In the genomic region with DNA sequence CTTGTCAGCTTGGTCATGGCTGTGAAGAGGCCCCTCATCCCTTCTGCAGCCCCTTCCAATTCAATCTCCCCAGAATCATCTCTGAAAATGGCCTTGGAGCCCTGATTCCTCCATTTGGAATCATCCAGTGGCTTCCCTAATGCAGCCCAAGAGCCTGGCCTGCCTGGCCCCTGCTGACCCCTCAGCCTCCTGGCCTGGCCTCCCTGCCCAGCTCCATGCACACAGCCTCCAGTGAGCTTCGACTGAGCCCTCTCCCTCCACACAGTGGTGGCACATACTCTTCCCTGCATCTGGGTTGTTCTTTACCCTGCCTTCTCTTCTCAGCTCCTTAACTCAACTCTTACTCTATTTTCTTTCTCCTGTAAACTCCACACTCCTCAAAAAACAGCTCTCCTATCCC, we compare ENCODE assay signal across 14 cellular contexts.
DNase-seq lines count a peak whose midpoint lies in the region; ATAC-seq and TF ChIP-seq lines count a peak whose summit lies in the region.
"Had no signal": no experiment of that assay in that cellular context is flagged by ENCODE, and none has a peak within 500 bp of the region (broad histone marks: within the 10 kb centered on the region; RNA-seq: fewer than 3 reads in every experiment).

No MANE protein-coding gene starts in this region.

- H3K9me3 ChIP-seq in lung (ENCODE audit: control insufficient read depth in 2 of 2, insufficient read depth in 1 of 2, low read length in 1 of 2) = peaks cover 0 to 9% of the 10 kb centered on the region in 2 donors
- H3K9me3 ChIP-seq in vagina = no peaks in the 10 kb centered on the region
- H3K9me3 ChIP-seq in ovary = no peaks in the 10 kb centered on the region
- H3K9me3 ChIP-seq in lower lobe of right lung = no peaks in the 10 kb centered on the region

- intact Hi-C loops in vagina (cut with DNase I) = no loop called here
- intact Hi-C loops in ovary (cut with DNase I) = no loop called here
- intact Hi-C loops in lower lobe of right lung (cut with DNase I) = no loop called here

- H3K27ac ChIP-seq in lung (ENCODE audit: low read depth in 1 of 2, low read length in 1 of 2) (no peak overlapping the region), vagina (no peak overlapping the region), ovary (no peak overlapping the region), lower lobe of right lung (no peak overlapping the region)
- H3K27ac ChIP-seq: BLaER1 treated with 17β-estradiol and CSF1 and Interleukin-3, amounts not matched to agents 10 nM and 100 nM had no signal

- TF ChIP-seq EP300 in ovary (IDR thresholded peaks at IDR 0.05) = no peak

- H3K36me3 Mint-ChIP-seq in activated CD8-positive, alpha-beta memory T cell treated with anti-CD3 and anti-CD28 coated beads, Interleukin-2, amount 10 ng/mL, durations not matched to agents 7 days and 5 days = no peaks in the 10 kb centered on the region
- no peaks in the 10 kb centered on the region for H3K36me3 Mint-ChIP-seq in osteocyte (ENCODE audit: unreplicated experiment)
- H3K36me3 Mint-ChIP-seq: CD4-positive, CD25-positive, alpha-beta regulatory T cell had no signal

- H3K9me3 Mint-ChIP-seq in activated CD8-positive, alpha-beta memory T cell treated with anti-CD3 and anti-CD28 coated beads, Interleukin-2, amount 10 ng/mL, durations not matched to agents 7 days and 5 days (ENCODE audit: low read depth) = no peaks in the 10 kb centered on the region
- no peaks in the 10 kb centered on the region for H3K9me3 Mint-ChIP-seq in osteocyte (ENCODE audit: unreplicated experiment)

- CTCF ChIA-PET in activated CD8-positive, alpha-beta memory T cell treated with anti-CD3 and anti-CD28 coated beads, Interleukin-2, amount 10 ng/mL, durations not matched to agents 7 days and 5 days (lab: Charles Lee) = no interaction called here

- no peak overlapping the region for H3K4me3 Mint-ChIP-seq in activated CD8-positive, alpha-beta memory T cell treated with anti-CD3 and anti-CD28 coated beads, Interleukin-2, amount 10 ng/mL, durations not matched to agents 7 days and 5 days
- H3K4me3 Mint-ChIP-seq in osteocyte (ENCODE audit: unreplicated experiment) = no peak overlapping the region
- H3K4me3 Mint-ChIP-seq: CD4-positive, CD25-positive, alpha-beta regulatory T cell; GM23338 had no signal

- H3K36me3 ChIP-seq in lung (ENCODE audit: control insufficient read depth in 2 of 2, insufficient read depth in 2 of 2, low read length in 2 of 2) (no peaks in the 10 kb centered on the region), vagina (no peaks in the 10 kb centered on the region), ovary (no peaks in the 10 kb centered on the region), lower lobe of right lung (no peaks in the 10 kb centered on the region)
- H3K36me3 ChIP-seq: BLaER1 treated with 17β-estradiol and CSF1 and Interleukin-3, amounts not matched to agents 10 nM and 100 nM had no signal

- 74 to 90% methylated on average over 1 of the region's 1 CpG for WGBS in lung, 2 donors
- 88 to 97% (median 96%) methylated on average over 1 of the region's 1 CpG for WGBS in ovary, 3 donors

- peaks cover 9% of the 10 kb centered on the region for H3K27me3 Mint-ChIP-seq in activated CD8-positive, alpha-beta memory T cell treated with anti-CD3 and anti-CD28 coated beads, Interleukin-2, amount 10 ng/mL, durations not matched to agents 7 days and 5 days
- no peaks in the 10 kb centered on the region for H3K27me3 Mint-ChIP-seq in osteocyte (ENCODE audit: unreplicated experiment)

- H3K4me3 ChIP-seq in lung (no peak overlapping the region), vagina (no peak overlapping the region), ovary (no peak overlapping the region), lower lobe of right lung (no peak overlapping the region)
- H3K4me3 ChIP-seq: BLaER1 treated with 17β-estradiol and CSF1 and Interleukin-3, amounts not matched to agents 10 nM and 100 nM; GM23338 had no signal

- H3K27ac Mint-ChIP-seq in activated CD8-positive, alpha-beta memory T cell treated with anti-CD3 and anti-CD28 coated beads, Interleukin-2, amount 10 ng/mL, durations not matched to agents 7 days and 5 days = no peak overlapping the region
- H3K27ac Mint-ChIP-seq in osteocyte (ENCODE audit: unreplicated experiment) = no peak overlapping the region
- H3K27ac Mint-ChIP-seq: CD4-positive, CD25-positive, alpha-beta regulatory T cell; GM23338 had no signal

- no peaks in the 10 kb centered on the region for H3K4me1 Mint-ChIP-seq in activated CD8-positive, alpha-beta memory T cell treated with anti-CD3 and anti-CD28 coated beads, Interleukin-2, amount 10 ng/mL, durations not matched to agents 7 days and 5 days
- H3K4me1 Mint-ChIP-seq in osteocyte (ENCODE audit: unreplicated experiment) = peaks cover 18% of the 10 kb centered on the region
- H3K4me1 Mint-ChIP-seq: CD4-positive, CD25-positive, alpha-beta regulatory T cell; GM23338 had no signal

- H3K4me1 ChIP-seq in lung (ENCODE audit: control insufficient read depth in 2 of 2, insufficient read depth in 2 of 2, low read length in 2 of 2) (no peaks in the 10 kb centered on the region), vagina (peaks cover 9% of the 10 kb centered on the region), ovary (ENCODE audit: insufficient read depth) (no peaks in the 10 kb centered on the region), lower lobe of right lung (no peaks in the 10 kb centered on the region)

- TF ChIP-seq CTCF in lung (IDR thresholded peaks at IDR 0.05; ENCODE audit: control extremely low read depth, extremely low read depth) (no peak), osteocyte (IDR thresholded peaks at IDR 0.05) (no peak), vagina (IDR thresholded peaks at IDR 0.05) (no peak), ovary (IDR thresholded peaks at IDR 0.05) (no peak), lower lobe of right lung (IDR thresholded peaks at IDR 0.05) (no peak)

- ATAC-seq in activated CD8-positive, alpha-beta memory T cell treated with anti-CD3 and anti-CD28 coated beads, Interleukin-2, amount 10 ng/mL, durations not matched to agents 7 days and 5 days = no peak
- ATAC-seq in lung (ENCODE audit: insufficient read depth, low FRiP score) (no peak), lower lobe of right lung (no peak), GM18505 (IDR thresholded peaks at IDR 0.05; ENCODE audit: unreplicated experiment) (no peak)
- ATAC-seq: GM23338 had no signal

- TF ChIP-seq POLR2A in vagina (IDR thresholded peaks at IDR 0.05) (no peak), ovary (IDR thresholded peaks at IDR 0.05) (no peak), GM18505 (IDR thresholded peaks at IDR 0.05; ENCODE audit: borderline replicate concordance, extremely low read depth, insufficient read depth, insufficient read length) (no peak)

- H3K27me3 ChIP-seq in lung (ENCODE audit: control insufficient read depth, insufficient read depth) (no peaks in the 10 kb centered on the region), vagina (no peaks in the 10 kb centered on the region), ovary (no peaks in the 10 kb centered on the region), lower lobe of right lung (ENCODE audit: low read depth) (no peaks in the 10 kb centered on the region)
- H3K27me3 ChIP-seq: BLaER1 treated with 17β-estradiol and CSF1 and Interleukin-3, amounts not matched to agents 10 nM and 100 nM had no signal

- peak; percentile 15 for DNase-seq in activated CD8-positive, alpha-beta memory T cell treated with anti-CD3 and anti-CD28 coated beads, Interleukin-2, amount 10 ng/mL, durations not matched to agents 7 days and 5 days
- no peak for DNase-seq in activated CD8-positive, alpha-beta memory T cell treated with anti-CD3 and anti-CD28 coated beads, Interleukin-2, amount 50 U/mL, for 4 hours
- peak; percentile 7 for DNase-seq in lung (ENCODE audit: low spot score)
- DNase-seq in osteocyte (ENCODE audit: extremely low spot score, unreplicated experiment) = peak; percentile 42
- peak; percentile 52 to 58 for DNase-seq in vagina (ENCODE audit: extremely low spot score in 2 of 2)
- no peak for DNase-seq in ovary
- no peak for DNase-seq in lower lobe of right lung
- DNase-seq: 8988T; CD4-positive, CD25-positive, alpha-beta regulatory T cell; DMS 273 treated with DMSO at 0.1 percent for 48 hours; H7 had no signal

Comparison
In these comparisons a context has a peak if more than half of its experiments do, and no peak if none do; other contexts are left out.
1. DNase-seq: peak in activated CD8-positive, alpha-beta memory T cell treated with anti-CD3 and anti-CD28 coated beads, Interleukin-2, amount 10 ng/mL, durations not matched to agents 7 days and 5 days (single experiment), lung (single experiment), osteocyte (single experiment) and vagina (2 of 2); none in activated CD8-positive, alpha-beta memory T cell treated with anti-CD3 and anti-CD28 coated beads, Interleukin-2, amount 50 U/mL, for 4 hours (single experiment), ovary (0 of 5) and lower lobe of right lung (single experiment).